Comparison of ENCODE assay signal across 8 cellular contexts in genomic region chr1:162562452-162562828, GRCh38. TPM values are rescaled to one million over a fixed set of nuclear protein-coding genes. Genes with fewer than 3 reads are reported as not detected.
DNase-seq lines count a peak whose midpoint lies in the region; ATAC-seq and TF ChIP-seq lines count a peak whose summit lies in the region.

No MANE protein-coding gene starts in this region.

- H3K36me3 ChIP-seq in ACC112 (ENCODE audit: insufficient read depth, low read length) (peaks cover 17% of the 10 kb centered on the region), SJSA1 (peaks cover 33% of the 10 kb centered on the region)

- peak overlapping the region; percentile 88 for H3K4me3 ChIP-seq in ACC112 (ENCODE audit: low read depth, low read length)
- H3K4me3 ChIP-seq in GM12865 (ENCODE audit: low read depth, low read length): peak overlapping the region; percentile 83
- peak overlapping the region; percentile 84 for H3K4me3 ChIP-seq in SJSA1

- DNase-seq in GM12865 (ENCODE audit: low read depth) (peak; percentile 40), SJSA1 (ENCODE audit: low read depth in 1 of 2, low spot score in 2 of 2) (peak in 1 of 2 experiments; percentile 57), epithelial cell of prostate (ENCODE audit: low read depth, low spot score) (no peak), osteocyte (ENCODE audit: extremely low spot score, unreplicated experiment) (no peak), cortex of kidney (lab: John Stamatoyannopoulos, UW) (no peak)
- DNase-seq in activated CD4-positive, alpha-beta T cell treated with anti-CD3 and anti-CD28 coated beads for 48 hours: no peak

- peak overlapping the region; percentile 90 for H3K4me3 Mint-ChIP-seq in osteocyte (ENCODE audit: unreplicated experiment)

- H3K36me3 Mint-ChIP-seq in osteocyte (ENCODE audit: unreplicated experiment): peaks cover 7% of the 10 kb centered on the region

- H2AFZ ChIP-seq in ACC112 (ENCODE audit: low read length, unreplicated experiment): no peak overlapping the region

- no peak for ATAC-seq in GM19324 (IDR thresholded peaks at IDR 0.05; ENCODE audit: low FRiP score, unreplicated experiment)

- peak overlapping the region; percentile 96 for H3K27ac Mint-ChIP-seq in osteocyte (ENCODE audit: unreplicated experiment)

- H3K79me2 ChIP-seq in ACC112 (ENCODE audit: control insufficient read depth, insufficient read depth, low read length, unreplicated experiment): peaks cover 59% of the 10 kb centered on the region

- H3K27ac ChIP-seq in ACC112 (ENCODE audit: low read depth, low read length) (peak overlapping the region; percentile 69), SJSA1 (peak overlapping the region; percentile 92), epithelial cell of prostate (peak overlapping the region; percentile 91)

- no peaks in the 10 kb centered on the region for H3K9me3 ChIP-seq in SJSA1 (replicated peaks)

- H3K27me3 ChIP-seq in ACC112 (ENCODE audit: insufficient read depth, low read length) (no peaks in the 10 kb centered on the region), SJSA1 (replicated peaks) (no peaks in the 10 kb centered on the region)

- no peaks in the 10 kb centered on the region for H3K27me3 Mint-ChIP-seq in osteocyte (ENCODE audit: unreplicated experiment)

- peaks cover 44% of the 10 kb centered on the region for H3K4me1 ChIP-seq in ACC112 (ENCODE audit: control insufficient read depth, insufficient read depth, low read length, unreplicated experiment)
- peaks cover 11% of the 10 kb centered on the region for H3K4me1 ChIP-seq in SJSA1 (replicated peaks)

- peaks cover 44% of the 10 kb centered on the region for H3K4me1 Mint-ChIP-seq in osteocyte (ENCODE audit: unreplicated experiment)

- H3K9me3 Mint-ChIP-seq in osteocyte (ENCODE audit: unreplicated experiment): no peaks in the 10 kb centered on the region

- TF ChIP-seq CTCF in GM12865 (IDR thresholded peaks at IDR 0.05; ENCODE audit: insufficient read depth, low read depth, low read length, missing control alignments) (no peak), osteocyte (IDR thresholded peaks at IDR 0.05) (no peak)

RNA-seq across cellular contexts. Expression of gene UAP1, which starts 0.9 kb away (rescaled TPM):
- total RNA-seq in SJSA1 (2014; rRNA removed; shearing (Covaris generic)): 159 and 168 TPM in 2 replicates
- total RNA-seq in osteocyte: 30.7 and 31.6 TPM in 2 replicates
